In the genomic region with DNA sequence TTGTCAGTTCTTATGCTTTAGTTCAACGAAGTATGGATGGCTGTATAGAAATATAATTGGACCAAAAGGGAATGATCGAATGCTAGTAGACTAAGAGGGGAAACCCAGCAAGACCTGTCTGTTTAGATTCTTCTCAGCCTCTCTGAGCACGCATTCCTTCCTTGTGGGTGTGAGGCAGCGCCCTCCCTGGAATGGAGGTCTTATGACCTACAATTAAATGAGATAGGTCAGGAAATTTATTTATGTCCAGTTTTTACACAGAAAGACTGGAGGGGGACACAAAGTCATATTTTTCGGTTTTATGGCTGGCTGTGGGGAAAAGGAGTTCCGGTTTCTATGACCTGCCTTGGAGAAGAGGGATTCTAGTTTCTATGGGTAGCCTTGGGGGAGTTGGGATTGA, we compare ENCODE assay signal across 27 cellular contexts.
"Had no signal": no experiment of that assay in that cellular context is flagged by ENCODE, and none has a peak within 500 bp of the region (broad histone marks: within the 10 kb centered on the region; RNA-seq: fewer than 3 reads in every experiment).

No MANE protein-coding gene starts in this region.

- H3K27me3 ChIP-seq: brain microvascular endothelial cell, esophagus squamous epithelium, gastrocnemius medialis, neutrophil, ovary, spleen, suprapubic skin, tibial nerve had no signal

- ATAC-seq: activated T-cell treated with anti-CD3 and anti-CD28 coated beads, Interleukin-2, amount 50 U/mL, for 4 hours; activated T-helper 17 cell treated with anti-CD3 and anti-CD28 coated beads, Interleukin-2, amount 50 U/mL, for 72 hours; gastrocnemius medialis; left colon had no signal

- H3K9me3 ChIP-seq: esophagus squamous epithelium, gastrocnemius medialis, neutrophil, ovary, prostate gland, suprapubic skin, tibial nerve had no signal

- DNase-seq: activated CD4-positive, alpha-beta memory T cell treated with anti-CD3 and anti-CD28 coated beads, Interleukin-2, amount 10 ng/mL, durations not matched to agents 7 days and 5 days; activated CD4-positive, alpha-beta T cell treated with anti-CD3 and anti-CD28 coated beads, Interleukin-2, amount 10 ng/mL, durations not matched to agents 24 days and 14 days; activated CD4-positive, CD25-positive, alpha-beta regulatory T cell treated with anti-CD3 and anti-CD28 coated beads, Interleukin-2, amount 50 U/mL, for 72 hours; activated gamma-delta T cell treated with Interleukin-2 at 50 U/mL for 16 hours; activated naive CD4-positive, alpha-beta T cell treated with anti-CD3 and anti-CD28 coated beads, Interleukin-2, amount 50 U/mL, for 16 hours; activated T-cell treated with anti-CD3 and anti-CD28 coated beads, Interleukin-2, amount 50 U/mL, for 4 hours; amniotic stem cell; brain microvascular endothelial cell; esophagus squamous epithelium; gastrocnemius medialis; glutamatergic neuron; left colon; mammary epithelial cell; naive B cell; nephron progenitor cell; ovary; spleen; stimulated activated naive CD4-positive, alpha-beta T cell; T-helper 9 cell; WERI-Rb-1 had no signal

- H3K4me1 ChIP-seq: esophagus squamous epithelium, gastrocnemius medialis, prostate gland, spleen, suprapubic skin, tibial nerve had no signal

- H3K27ac ChIP-seq: brain microvascular endothelial cell, esophagus squamous epithelium, gastrocnemius medialis, neutrophil, ovary, prostate gland, spleen, suprapubic skin, tibial nerve, WERI-Rb-1 had no signal

- H3K4me3 ChIP-seq: esophagus squamous epithelium, gastrocnemius medialis, ovary, prostate gland, spleen, suprapubic skin, tibial nerve had no signal

- FAIRE-seq: astrocyte, keratinocyte had no signal

- H3K36me3 ChIP-seq: brain microvascular endothelial cell, esophagus squamous epithelium, gastrocnemius medialis, neutrophil, ovary, prostate gland, spleen, suprapubic skin, tibial nerve, WERI-Rb-1 had no signal
